13 cellular contexts compared by ENCODE assay signal in genomic region chr19:1097810-1098176, GRCh38. TPM values are rescaled to one million over a fixed set of nuclear protein-coding genes. Genes with fewer than 3 reads are reported as not detected.
A peak's percentile ranks its signal among the peaks of the same experiment; 100 is the strongest.
DNase-seq lines count a peak whose midpoint lies in the region; ATAC-seq and TF ChIP-seq lines count a peak whose summit lies in the region.
"Had no signal": no experiment of that assay in that cellular context is flagged by ENCODE, and none has a peak within 500 bp of the region (broad histone marks: within the 10 kb centered on the region; RNA-seq: fewer than 3 reads in every experiment).

No MANE protein-coding gene starts in this region.

- in situ Hi-C loops in gastrocnemius medialis (cut with MboI; ENCODE audit: low sequenced_read_pairs in 4 of 4) = no loop called here

- H3K4me3 Mint-ChIP-seq in stimulated activated naive CD8-positive, alpha-beta T cell treated with anti-CD3 and anti-CD28 coated beads, Interleukin-15, Interleukin-2, amounts not matched to agents 100 ng/mL and 50 ng/mL, for 24 hours = no peak overlapping the region
- H3K4me3 Mint-ChIP-seq in stimulated activated naive CD8-positive, alpha-beta T cell treated with anti-CD3 and anti-CD28 coated beads, Interleukin-15, amount 100 ng/mL, for 72 hours = no peak overlapping the region
- no peak overlapping the region for H3K4me3 Mint-ChIP-seq in activated T-helper 2 cell treated with anti-CD3 and anti-CD28 coated beads, Interferon-gamma antibody, Interleukin-2, Interleukin-4, amounts not matched to agents 10 μg/mL and 5 μg/mL and 100 μg/mL, durations not matched to agents 14 hours and 24 hours and 36 hours (ENCODE audit: low read depth)
- peak overlapping the region; percentile 20 for H3K4me3 Mint-ChIP-seq in mesothelial cell of epicardium

- no peak for TF ChIP-seq POLR2A in gastrocnemius medialis (IDR thresholded peaks at IDR 0.05)

- no peak overlapping the region for H2AFZ ChIP-seq in OCI-LY7 (ENCODE audit: low read length)

- H3K27me3 ChIP-seq in gastrocnemius medialis = no peaks in the 10 kb centered on the region

- H3K36me3 ChIP-seq in gastrocnemius medialis (peaks cover 0 to 8% of the 10 kb centered on the region in 2 donors), OCI-LY7 (ENCODE audit: insufficient read depth, low read length) (peaks cover 12% of the 10 kb centered on the region; the same call in 1 of the 2 replicates)

- H3K9me3 Mint-ChIP-seq in stimulated activated naive CD8-positive, alpha-beta T cell treated with anti-CD3 and anti-CD28 coated beads, Interleukin-15, Interleukin-2, amounts not matched to agents 100 ng/mL and 50 ng/mL, for 24 hours = no peaks in the 10 kb centered on the region
- peaks cover 5 to 7% of the 10 kb centered on the region in 2 donors for H3K9me3 Mint-ChIP-seq in stimulated activated naive CD8-positive, alpha-beta T cell treated with anti-CD3 and anti-CD28 coated beads, Interleukin-15, amount 100 ng/mL, for 72 hours
- H3K9me3 Mint-ChIP-seq in activated T-helper 2 cell treated with anti-CD3 and anti-CD28 coated beads, Interferon-gamma antibody, Interleukin-2, Interleukin-4, amounts not matched to agents 10 μg/mL and 5 μg/mL and 100 μg/mL, durations not matched to agents 14 hours and 24 hours and 36 hours = peaks cover 5% of the 10 kb centered on the region
- no peaks in the 10 kb centered on the region for H3K9me3 Mint-ChIP-seq in mesothelial cell of epicardium

- H3K27me3 Mint-ChIP-seq in stimulated activated naive CD8-positive, alpha-beta T cell treated with anti-CD3 and anti-CD28 coated beads, Interleukin-15, Interleukin-2, amounts not matched to agents 100 ng/mL and 50 ng/mL, for 24 hours = no peaks in the 10 kb centered on the region
- no peaks in the 10 kb centered on the region for H3K27me3 Mint-ChIP-seq in stimulated activated naive CD8-positive, alpha-beta T cell treated with anti-CD3 and anti-CD28 coated beads, Interleukin-15, amount 100 ng/mL, for 72 hours
- H3K27me3 Mint-ChIP-seq in activated T-helper 2 cell treated with anti-CD3 and anti-CD28 coated beads, Interferon-gamma antibody, Interleukin-2, Interleukin-4, amounts not matched to agents 10 μg/mL and 5 μg/mL and 100 μg/mL, durations not matched to agents 14 hours and 24 hours and 36 hours (ENCODE audit: low read depth) = no peaks in the 10 kb centered on the region
- no peaks in the 10 kb centered on the region for H3K27me3 Mint-ChIP-seq in mesothelial cell of epicardium (ENCODE audit: low read depth)

- ATAC-seq in stimulated activated naive CD8-positive, alpha-beta T cell treated with anti-CD3 and anti-CD28 coated beads, Interleukin-15, amount 100 ng/mL, for 72 hours = no peak
- ATAC-seq in HG03432 (IDR thresholded peaks at IDR 0.05; ENCODE audit: unreplicated experiment) (no peak), gastrocnemius medialis (no peak)
- ATAC-seq: activated T-cell treated with anti-CD3 and anti-CD28 coated beads, Interleukin-2, amount 50 U/mL, for 72 hours had no signal

- no peaks in the 10 kb centered on the region for H3K36me3 Mint-ChIP-seq in stimulated activated naive CD8-positive, alpha-beta T cell treated with anti-CD3 and anti-CD28 coated beads, Interleukin-15, Interleukin-2, amounts not matched to agents 100 ng/mL and 50 ng/mL, for 24 hours (ENCODE audit: low read depth)
- peaks cover 20% of the 10 kb centered on the region for H3K36me3 Mint-ChIP-seq in activated T-helper 2 cell treated with anti-CD3 and anti-CD28 coated beads, Interferon-gamma antibody, Interleukin-2, Interleukin-4, amounts not matched to agents 10 μg/mL and 5 μg/mL and 100 μg/mL, durations not matched to agents 14 hours and 24 hours and 36 hours (ENCODE audit: low read depth)
- no peaks in the 10 kb centered on the region for H3K36me3 Mint-ChIP-seq in mesothelial cell of epicardium

- CTCF ChIA-PET in OCI-LY7 (lab: Charles Lee; ENCODE audit: unreplicated experiment) = no interaction called here

- peak overlapping the region; percentile 84 for H3K27ac Mint-ChIP-seq in stimulated activated naive CD8-positive, alpha-beta T cell treated with anti-CD3 and anti-CD28 coated beads, Interleukin-15, Interleukin-2, amounts not matched to agents 100 ng/mL and 50 ng/mL, for 24 hours
- peak overlapping the region in 1 of 2 donors; percentile 81 for H3K27ac Mint-ChIP-seq in stimulated activated naive CD8-positive, alpha-beta T cell treated with anti-CD3 and anti-CD28 coated beads, Interleukin-15, amount 100 ng/mL, for 72 hours
- peak overlapping the region; percentile 18 for H3K27ac Mint-ChIP-seq in activated T-helper 2 cell treated with anti-CD3 and anti-CD28 coated beads, Interferon-gamma antibody, Interleukin-2, Interleukin-4, amounts not matched to agents 10 μg/mL and 5 μg/mL and 100 μg/mL, durations not matched to agents 14 hours and 24 hours and 36 hours
- H3K27ac Mint-ChIP-seq in mesothelial cell of epicardium = peak overlapping the region; percentile 31
- H3K27ac Mint-ChIP-seq: activated T-cell treated with anti-CD3 and anti-CD28 coated beads, Interleukin-2, amount 50 U/mL, for 72 hours had no signal

- no peak for DNase-seq in stimulated activated naive CD8-positive, alpha-beta T cell treated with anti-CD3 and anti-CD28 coated beads, Interleukin-15, amount 100 ng/mL, for 72 hours
- no peak for DNase-seq in activated T-helper 2 cell treated with anti-CD3 and anti-CD28 coated beads, Interferon-gamma antibody, Interleukin-2, Interleukin-4, amounts not matched to agents 10 μg/mL and 5 μg/mL and 100 μg/mL, durations not matched to agents 14 hours and 24 hours and 36 hours (ENCODE audit: low spot score)
- DNase-seq in mesothelial cell of epicardium (ENCODE audit: low spot score in 2 of 2, unreplicated experiment in 2 of 2) (no peak), gastrocnemius medialis (no peak), OCI-LY7 (ENCODE audit: low spot score) (no peak)
- DNase-seq in activated CD4-positive, CD25-positive, alpha-beta regulatory T cell treated with anti-CD3 and anti-CD28 coated beads, Interleukin-2, amount 50 U/mL, for 72 hours = no peak
- DNase-seq: activated T-cell treated with anti-CD3 and anti-CD28 coated beads, Interleukin-2, amount 50 U/mL, for 72 hours; cortex of kidney; hypothalamus; NCI-H524 treated with DMSO at 0.1 percent for 48 hours; stimulated activated CD4-positive, alpha-beta T cell treated with anti-CD3 and anti-CD28 coated beads, Interleukin-15, amount 100 ng/mL, for 24 hours had no signal

- 0 out of 2 replicates have a peak, but pooled peaks cover 4% of the 10 kb centered on the region for H4K20me1 ChIP-seq in OCI-LY7 (ENCODE audit: insufficient read depth, low read length)

- H3K4me3 ChIP-seq in gastrocnemius medialis (no peak overlapping the region), OCI-LY7 (ENCODE audit: low read depth, low read length, poor library complexity, severe bottlenecking) (no peak overlapping the region)

- H3K4me2 ChIP-seq in OCI-LY7 (ENCODE audit: low read length) = no peak overlapping the region

- POLR2A ChIA-PET in OCI-LY7 (lab: Charles Lee) = no interaction called here

- no peaks in the 10 kb centered on the region for H3K9me2 ChIP-seq in OCI-LY7 (ENCODE audit: insufficient read depth, low read length)

- H3K79me2 ChIP-seq in OCI-LY7 (ENCODE audit: insufficient read depth, low read depth, low read length) = peaks cover 22% of the 10 kb centered on the region

- intact Hi-C loops in activated T-helper 2 cell treated with anti-CD3 and anti-CD28 coated beads, Interferon-gamma antibody, Interleukin-2, Interleukin-4, amounts not matched to agents 10 μg/mL and 5 μg/mL and 100 μg/mL, durations not matched to agents 14 hours and 24 hours and 36 hours (cut with micrococcal nuclease) = loop anchor here (5.0 kb wide), 1 partner anchor 145 kb away; the partner anchor contains the start of gene ATP5F1D
- intact Hi-C loops in gastrocnemius medialis (cut with DNase I; ENCODE audit: low total_unique reads) = no loop called here
- intact Hi-C loops in OCI-LY7 (cut with micrococcal nuclease; ENCODE audit: unreplicated experiment) = no loop called here

- H3K4me1 ChIP-seq in gastrocnemius medialis (peaks cover 36 to 52% of the 10 kb centered on the region in 2 donors), OCI-LY7 (ENCODE audit: insufficient read depth, low read length, poor library complexity, severe bottlenecking) (peaks cover 40% of the 10 kb centered on the region)

- TF ChIP-seq CTCF in mesothelial cell of epicardium (IDR thresholded peaks at IDR 0.05; ENCODE audit: unreplicated experiment) (no peak), gastrocnemius medialis (IDR thresholded peaks at IDR 0.05 in 4 of 5, conservative IDR thresholded peaks at IDR 0.05 in 1 of 5) (no peak), OCI-LY7 (conservative IDR thresholded peaks at IDR 0.05; ENCODE audit: low read length) (no peak)

- H3K27ac ChIP-seq in gastrocnemius medialis = peak overlapping the region in 2 of 4 donors; percentile 95 to 100
- H3K27ac ChIP-seq in OCI-LY7 (ENCODE audit: low read depth, low read length, poor library complexity, severe bottlenecking) = no peak overlapping the region

- peaks cover 79% of the 10 kb centered on the region for H3K4me1 Mint-ChIP-seq in stimulated activated naive CD8-positive, alpha-beta T cell treated with anti-CD3 and anti-CD28 coated beads, Interleukin-15, Interleukin-2, amounts not matched to agents 100 ng/mL and 50 ng/mL, for 24 hours (ENCODE audit: low read depth)
- H3K4me1 Mint-ChIP-seq in stimulated activated naive CD8-positive, alpha-beta T cell treated with anti-CD3 and anti-CD28 coated beads, Interleukin-15, amount 100 ng/mL, for 72 hours = peaks cover 86% of the 10 kb centered on the region
- H3K4me1 Mint-ChIP-seq in activated T-helper 2 cell treated with anti-CD3 and anti-CD28 coated beads, Interferon-gamma antibody, Interleukin-2, Interleukin-4, amounts not matched to agents 10 μg/mL and 5 μg/mL and 100 μg/mL, durations not matched to agents 14 hours and 24 hours and 36 hours (ENCODE audit: low read depth) = peaks cover 50% of the 10 kb centered on the region
- H3K4me1 Mint-ChIP-seq in mesothelial cell of epicardium = peaks cover 33% of the 10 kb centered on the region

- BruUV-seq in OCI-LY7 (replicated peaks; lab: Mats Ljungman, UMichigan) = no TSS peak

- H3K9me3 ChIP-seq in gastrocnemius medialis (no peaks in the 10 kb centered on the region), OCI-LY7 (ENCODE audit: low read length) (no peaks in the 10 kb centered on the region)

RNA-seq across cellular contexts. Expression of gene POLR2E, which starts 2.6 kb away (rescaled TPM):
- 260 and 272 TPM in 2 replicates for total RNA-seq in activated T-helper 2 cell treated with anti-CD3 and anti-CD28 coated beads, Interferon-gamma antibody, Interleukin-2, Interleukin-4, amounts not matched to agents 10 μg/mL and 5 μg/mL and 100 μg/mL, durations not matched to agents 14 hours and 24 hours and 36 hours
- 137 to 145 TPM (median 143 TPM) in 3 replicates for total RNA-seq in mesothelial cell of epicardium
- 100 to 1,000 TPM; 118 to 263 (median 228) TPM for total RNA-seq in gastrocnemius medialis
- total RNA-seq in OCI-LY7 (2014; rRNA removed; shearing (Covaris generic)) = 153 and 165 TPM in 2 replicates
- total RNA-seq in OCI-LY7 (2022) = 160 and 193 TPM in 2 replicates

RNA-seq across cellular contexts. Expression of gene GPX4, which starts 6.0 kb away (rescaled TPM):
- 257 TPM in 2 replicates for total RNA-seq in activated T-helper 2 cell treated with anti-CD3 and anti-CD28 coated beads, Interferon-gamma antibody, Interleukin-2, Interleukin-4, amounts not matched to agents 10 μg/mL and 5 μg/mL and 100 μg/mL, durations not matched to agents 14 hours and 24 hours and 36 hours
- total RNA-seq in mesothelial cell of epicardium (190 to 208 TPM (median 201 TPM) in 3 replicates), gastrocnemius medialis (100 to 1,000 TPM; 616 to 907 (median 819) TPM), OCI-LY7 (2022) (148 and 156 TPM in 2 replicates)
- 184 and 203 TPM in 2 replicates for total RNA-seq in OCI-LY7 (2014; rRNA removed; shearing (Covaris generic))

RNA-seq across cellular contexts. Expression of gene ARHGAP45, which starts 30.8 kb away (rescaled TPM):
- 158 TPM in 2 replicates for total RNA-seq in activated T-helper 2 cell treated with anti-CD3 and anti-CD28 coated beads, Interferon-gamma antibody, Interleukin-2, Interleukin-4, amounts not matched to agents 10 μg/mL and 5 μg/mL and 100 μg/mL, durations not matched to agents 14 hours and 24 hours and 36 hours
- 2.4 to 3.8 TPM (median 3.2 TPM) in 3 replicates for total RNA-seq in mesothelial cell of epicardium
- total RNA-seq in gastrocnemius medialis = 1 to 10 TPM in 3 of 4 donors, under 1 TPM in 1; 0.83 to 7.6 (median 3.4) TPM
- total RNA-seq in OCI-LY7 (2014; rRNA removed; shearing (Covaris generic)) = 132 and 135 TPM in 2 replicates
- total RNA-seq in OCI-LY7 (2022) = 138 and 143 TPM in 2 replicates

RNA-seq across cellular contexts. Expression of gene ABCA7, which starts 57.9 kb away (rescaled TPM):
- 17.2 and 19.6 TPM in 2 replicates for total RNA-seq in activated T-helper 2 cell treated with anti-CD3 and anti-CD28 coated beads, Interferon-gamma antibody, Interleukin-2, Interleukin-4, amounts not matched to agents 10 μg/mL and 5 μg/mL and 100 μg/mL, durations not matched to agents 14 hours and 24 hours and 36 hours
- total RNA-seq in mesothelial cell of epicardium (18.0 to 22.5 TPM (median 20.1 TPM) in 3 replicates), gastrocnemius medialis (10 to 100 TPM in 3 of 4 donors, 1 to 10 TPM in 1; 6.0 to 20.0 (median 15.0) TPM), OCI-LY7 (2022) (66.6 and 74.4 TPM in 2 replicates)
- 22.5 and 43.3 TPM in 2 replicates for total RNA-seq in OCI-LY7 (2014; rRNA removed; shearing (Covaris generic))

Comparison
In these comparisons a context has a peak if more than half of its experiments do, and no peak if none do; other contexts are left out.
1. RNA of gene ARHGAP45, which starts 30.8 kb away (total RNA-seq): 158 TPM in activated T-helper 2 cell treated with anti-CD3 and anti-CD28 coated beads, Interferon-gamma antibody, Interleukin-2, Interleukin-4, amounts not matched to agents 10 μg/mL and 5 μg/mL and 100 μg/mL, durations not matched to agents 14 hours and 24 hours and 36 hours and 132 to 143 TPM in OCI-LY7; 0.83 to 7.6 TPM in gastrocnemius medialis and 2.4 to 3.8 TPM in mesothelial cell of epicardium; every median in the first group is over 10 times any median in the second.